Comparison of ENCODE assay signal across 19 cellular contexts in genomic region chr7:94044806-94045205, GRCh38. TPM values are rescaled to one million over a fixed set of nuclear protein-coding genes. Genes with fewer than 3 reads are reported as not detected.
DNase-seq lines count a peak whose midpoint lies in the region; ATAC-seq lines count a peak whose summit lies in the region.
"Had no signal": no experiment of that assay in that cellular context is flagged by ENCODE, and none has a peak within 500 bp of the region (broad histone marks: within the 10 kb centered on the region; RNA-seq: fewer than 3 reads in every experiment).

No MANE protein-coding gene starts in this region.

- CTCF ChIA-PET in activated CD8-positive, alpha-beta memory T cell treated with anti-CD3 and anti-CD28 coated beads, Interleukin-2, amount 10 ng/mL, durations not matched to agents 7 days and 5 days (lab: Charles Lee): no interaction called here

- H3K27ac Mint-ChIP-seq in stimulated activated effector memory CD8-positive, alpha-beta T cell treated with anti-CD3 and anti-CD28 coated beads, Interleukin-12 subunit alpha, Interleukin-12 subunit beta, amount 100 ng/mL, for 72 hours: no peak overlapping the region
- H3K27ac Mint-ChIP-seq in activated CD8-positive, alpha-beta memory T cell treated with anti-CD3 and anti-CD28 coated beads, Interleukin-2, amount 10 ng/mL, durations not matched to agents 7 days and 5 days: no peak overlapping the region
- H3K27ac Mint-ChIP-seq: B cell, CD14-positive monocyte, IgD-negative memory B cell had no signal

- H3K4me3 Mint-ChIP-seq in stimulated activated effector memory CD8-positive, alpha-beta T cell treated with anti-CD3 and anti-CD28 coated beads, Interleukin-12 subunit alpha, Interleukin-12 subunit beta, amount 100 ng/mL, for 72 hours: no peak overlapping the region
- no peak overlapping the region for H3K4me3 Mint-ChIP-seq in activated CD8-positive, alpha-beta memory T cell treated with anti-CD3 and anti-CD28 coated beads, Interleukin-2, amount 10 ng/mL, durations not matched to agents 7 days and 5 days
- H3K4me3 Mint-ChIP-seq: B cell, CD14-positive monocyte, IgD-negative memory B cell had no signal

- no peak for DNase-seq in stimulated activated effector memory CD8-positive, alpha-beta T cell treated with anti-CD3 and anti-CD28 coated beads, Interleukin-12 subunit alpha, Interleukin-12 subunit beta, amount 100 ng/mL, for 72 hours (ENCODE audit: low spot score in 2 of 2)
- DNase-seq in cardiac septum (ENCODE audit: low spot score) (no peak), RPMI8226 (no peak)
- DNase-seq in activated CD8-positive, alpha-beta memory T cell treated with anti-CD3 and anti-CD28 coated beads, Interleukin-2, amount 10 ng/mL, durations not matched to agents 7 days and 5 days: no peak
- DNase-seq: NCI-H1105 treated with DMSO at 0.1 percent for 48 hours; NCI-H2029 treated with DMSO at 0.1 percent for 48 hours; NCI-H345; NCI-H524; NCI-H774; NK-92 treated with Interleukin-12 subunit alpha and Interleukin-12 subunit beta, amount 100 ng/mL, for 24 hours; Peyer's patch; T-helper 1 cell; T-helper 9 cell had no signal

- peaks cover 46% of the 10 kb centered on the region for H3K27me3 Mint-ChIP-seq in activated CD8-positive, alpha-beta memory T cell treated with anti-CD3 and anti-CD28 coated beads, Interleukin-2, amount 10 ng/mL, durations not matched to agents 7 days and 5 days
- H3K27me3 Mint-ChIP-seq: B cell, IgD-negative memory B cell had no signal

- ATAC-seq in GM18508 (IDR thresholded peaks at IDR 0.05; ENCODE audit: insufficient read depth, unreplicated experiment) (peak; percentile 41), GM19025 (IDR thresholded peaks at IDR 0.05; ENCODE audit: low read depth, unreplicated experiment) (peak; percentile 39), HG02798 (IDR thresholded peaks at IDR 0.05; ENCODE audit: poor library complexity, unreplicated experiment) (peak; percentile 24)
- ATAC-seq in stimulated activated effector memory CD8-positive, alpha-beta T cell treated with anti-CD3 and anti-CD28 coated beads, Interleukin-12 subunit alpha, Interleukin-12 subunit beta, amount 100 ng/mL, for 72 hours: peak; percentile 57
- no peak for ATAC-seq in activated CD8-positive, alpha-beta memory T cell treated with anti-CD3 and anti-CD28 coated beads, Interleukin-2, amount 10 ng/mL, durations not matched to agents 7 days and 5 days

- intact Hi-C loops in cardiac septum (cut with DNase I): no loop called here

- no peaks in the 10 kb centered on the region for H3K4me1 Mint-ChIP-seq in stimulated activated effector memory CD8-positive, alpha-beta T cell treated with anti-CD3 and anti-CD28 coated beads, Interleukin-12 subunit alpha, Interleukin-12 subunit beta, amount 100 ng/mL, for 72 hours
- no peaks in the 10 kb centered on the region for H3K4me1 Mint-ChIP-seq in activated CD8-positive, alpha-beta memory T cell treated with anti-CD3 and anti-CD28 coated beads, Interleukin-2, amount 10 ng/mL, durations not matched to agents 7 days and 5 days

- no peaks in the 10 kb centered on the region for H3K9me3 Mint-ChIP-seq in stimulated activated effector memory CD8-positive, alpha-beta T cell treated with anti-CD3 and anti-CD28 coated beads, Interleukin-12 subunit alpha, Interleukin-12 subunit beta, amount 100 ng/mL, for 72 hours
- H3K9me3 Mint-ChIP-seq in activated CD8-positive, alpha-beta memory T cell treated with anti-CD3 and anti-CD28 coated beads, Interleukin-2, amount 10 ng/mL, durations not matched to agents 7 days and 5 days (ENCODE audit: low read depth): no peaks in the 10 kb centered on the region
- H3K9me3 Mint-ChIP-seq: IgD-negative memory B cell had no signal

- H3K36me3 Mint-ChIP-seq in stimulated activated effector memory CD8-positive, alpha-beta T cell treated with anti-CD3 and anti-CD28 coated beads, Interleukin-12 subunit alpha, Interleukin-12 subunit beta, amount 100 ng/mL, for 72 hours: no peaks in the 10 kb centered on the region
- H3K36me3 Mint-ChIP-seq in activated CD8-positive, alpha-beta memory T cell treated with anti-CD3 and anti-CD28 coated beads, Interleukin-2, amount 10 ng/mL, durations not matched to agents 7 days and 5 days: no peaks in the 10 kb centered on the region
- H3K36me3 Mint-ChIP-seq: IgD-negative memory B cell had no signal

RNA-seq across cellular contexts. Expression of gene BET1, which starts 40.7 kb away (rescaled TPM):
- 13.2 TPM for total RNA-seq in cardiac septum
- total RNA-seq in activated CD8-positive, alpha-beta memory T cell treated with anti-CD3 and anti-CD28 coated beads, Interleukin-2, amount 10 ng/mL, durations not matched to agents 7 days and 5 days: 10 to 100 TPM; 13.6 to 17.4 TPM
